9 cellular contexts compared by ENCODE assay signal in the genomic region with DNA sequence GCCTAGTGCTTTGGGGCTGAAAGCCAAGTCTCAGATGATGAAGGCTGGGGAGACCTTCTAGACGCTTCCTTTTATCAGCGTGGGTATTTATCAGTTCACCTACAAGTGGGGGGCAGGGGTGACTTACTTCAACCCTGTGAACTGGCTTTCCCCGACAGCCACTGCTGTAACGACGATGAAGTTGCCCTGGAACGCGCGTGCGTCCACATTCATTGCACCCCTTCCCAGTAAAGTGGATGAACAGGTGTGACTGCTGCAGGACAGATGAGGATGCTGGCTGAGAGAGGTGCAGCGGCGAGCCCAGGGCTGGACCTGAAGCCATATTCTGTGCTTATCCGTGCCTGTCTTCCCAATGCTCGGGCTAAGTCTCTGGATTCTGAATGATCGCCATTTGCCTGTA.
"Had no signal": no experiment of that assay in that cellular context is flagged by ENCODE, and none has a peak within 500 bp of the region (broad histone marks: within the 10 kb centered on the region; RNA-seq: fewer than 3 reads in every experiment).

No MANE protein-coding gene starts in this region.

- H3K4me3 ChIP-seq: GM23248, GM23338, HAP-1 had no signal

- H2AFZ ChIP-seq: GM23248, GM23338 had no signal

- H3K4me2 ChIP-seq: GM23338 had no signal

- H3K4me3 Mint-ChIP-seq: GM23338, H9, HFFc6 had no signal

- H3K9ac ChIP-seq: GM23248 had no signal

- H3K4me1 Mint-ChIP-seq: GM23338, H9 had no signal

- H3K27ac ChIP-seq: GM23248 had no signal

- H3K27ac Mint-ChIP-seq: GM23338, H9, HFFc6 had no signal

- DNase-seq: GM23248, GOT3, H7, H9, HCEC 1CT, HFFc6 had no signal

- H3K9me3 ChIP-seq: HAP-1 had no signal

- H3K4me1 ChIP-seq: HAP-1 had no signal

- H3K36me3 ChIP-seq: HAP-1 had no signal

- ATAC-seq: GM23338, HCT116 had no signal
